ENCODE assay signal across 19 cellular contexts in the genomic region with DNA sequence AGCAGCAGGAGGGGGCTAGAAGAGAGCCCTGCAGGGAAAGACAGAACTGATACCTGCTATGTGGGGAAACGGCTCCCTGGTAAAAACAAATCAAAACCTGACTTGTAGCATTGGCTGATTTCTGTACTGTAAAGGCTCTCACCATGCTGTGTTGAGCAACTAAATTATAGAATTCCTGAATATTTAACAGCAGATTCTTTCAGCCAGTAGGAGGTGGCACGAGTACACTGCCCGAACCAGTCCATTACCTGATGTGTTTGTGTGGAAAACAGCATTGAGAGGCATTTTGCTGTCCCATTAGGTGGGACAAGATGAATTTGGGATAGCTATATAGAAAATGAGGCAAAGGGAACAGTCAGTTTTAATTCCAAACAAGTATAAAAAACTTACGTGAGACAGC.
"Had no signal": no experiment of that assay in that cellular context is flagged by ENCODE, and none has a peak within 500 bp of the region (broad histone marks: within the 10 kb centered on the region; RNA-seq: fewer than 3 reads in every experiment).

No MANE protein-coding gene starts in this region.

- H3K27me3 Mint-ChIP-seq: activated B cell treated with CpG ODN at 0.5 μM for 24 hours, brain had no signal

- H3K27ac ChIP-seq: coronary artery, tibial nerve had no signal

- H3K4me3 ChIP-seq: coronary artery, esophagus muscularis mucosa, tibial nerve had no signal

- H3K36me3 Mint-ChIP-seq: activated CD4-positive, alpha-beta memory T cell treated with anti-CD3 and anti-CD28 coated beads for 36 hours; activated naive CD8-positive, alpha-beta T cell treated with anti-CD3 and anti-CD28 coated beads for 36 hours; brain had no signal

- H3K9me3 Mint-ChIP-seq: activated B cell treated with CpG ODN at 0.5 μM for 24 hours; activated CD4-positive, alpha-beta memory T cell treated with anti-CD3 and anti-CD28 coated beads for 36 hours; activated naive CD8-positive, alpha-beta T cell treated with anti-CD3 and anti-CD28 coated beads for 36 hours; nephron had no signal

- H3K9me3 ChIP-seq: esophagus muscularis mucosa, tibial nerve had no signal

- DNase-seq: activated B cell treated with CpG ODN at 0.5 μM for 24 hours; activated CD4-positive, alpha-beta memory T cell treated with anti-CD3 and anti-CD28 coated beads for 36 hours; activated CD4-positive, alpha-beta T cell treated with anti-CD3 and anti-CD28 coated beads for 4 hours; activated naive CD8-positive, alpha-beta T cell treated with anti-CD3 and anti-CD28 coated beads for 36 hours; hippocampal formation; midbrain; nucleus accumbens; retina; stimulated activated CD4-positive, alpha-beta T cell treated with anti-CD3 and anti-CD28 coated beads, Interleukin-12 subunit alpha, Interleukin-12 subunit beta, amount 100 ng/mL, for 4 hours; stimulated activated CD4-positive, alpha-beta T cell treated with anti-CD3 and anti-CD28 coated beads, Interleukin-1b, Interleukin-23, amount 100 ng/mL, for 48 hours; stimulated activated CD8-positive, alpha-beta memory T cell treated with anti-CD3 and anti-CD28 coated beads, Interleukin-4, amount 100 ng/mL, for 48 hours; stimulated activated naive CD4-positive, alpha-beta T cell treated with Interleukin-2 at 50 U/mL for 16 hours had no signal

- H3K36me3 ChIP-seq: esophagus muscularis mucosa, tibial nerve had no signal

- H3K4me3 Mint-ChIP-seq: activated B cell treated with CpG ODN at 0.5 μM for 24 hours; activated CD4-positive, alpha-beta memory T cell treated with anti-CD3 and anti-CD28 coated beads for 36 hours; activated naive CD8-positive, alpha-beta T cell treated with anti-CD3 and anti-CD28 coated beads for 36 hours; brain; central memory CD8-positive, alpha-beta T cell; nephron had no signal

- H3K27ac Mint-ChIP-seq: activated B cell treated with CpG ODN at 0.5 μM for 24 hours; activated CD4-positive, alpha-beta memory T cell treated with anti-CD3 and anti-CD28 coated beads for 36 hours; activated naive CD8-positive, alpha-beta T cell treated with anti-CD3 and anti-CD28 coated beads for 36 hours; nephron had no signal

- H3K27me3 ChIP-seq: esophagus muscularis mucosa, tibial nerve had no signal

- ATAC-seq: left lobe of liver had no signal

- H3K4me1 Mint-ChIP-seq: activated B cell treated with CpG ODN at 0.5 μM for 24 hours; activated naive CD8-positive, alpha-beta T cell treated with anti-CD3 and anti-CD28 coated beads for 36 hours; central memory CD8-positive, alpha-beta T cell; nephron had no signal

- H3K4me1 ChIP-seq: tibial nerve had no signal
